Comparison of ENCODE assay signal across 21 cellular contexts in genomic region chr12:2563709-2564108, GRCh38.
"Had no signal": no experiment of that assay in that cellular context is flagged by ENCODE, and none has a peak within 500 bp of the region (broad histone marks: within the 10 kb centered on the region; RNA-seq: fewer than 3 reads in every experiment).

No MANE protein-coding gene starts in this region.

- FAIRE-seq: endothelial cell of umbilical vein, islet of Langerhans, keratinocyte had no signal

- H3K4me1 ChIP-seq: colonic mucosa, gastrocnemius medialis, lower lobe of right lung had no signal

- H3K9me3 ChIP-seq: colonic mucosa, esophagus muscularis mucosa, gastrocnemius medialis, heart right ventricle, left lung, lower lobe of right lung had no signal

- H3K4me3 ChIP-seq: colonic mucosa, dorsolateral prefrontal cortex, esophagus muscularis mucosa, gastrocnemius medialis, heart right ventricle, left lung, lower lobe of right lung had no signal

- H3K27me3 ChIP-seq: colonic mucosa, dorsolateral prefrontal cortex, esophagus muscularis mucosa, gastrocnemius medialis, heart right ventricle, left lung had no signal

- H3K27ac ChIP-seq: colonic mucosa, dorsolateral prefrontal cortex, esophagus muscularis mucosa, gastrocnemius medialis, heart right ventricle, left lung, lower lobe of right lung had no signal

- H3K36me3 ChIP-seq: colonic mucosa, gastrocnemius medialis, left lung, lower lobe of right lung had no signal

- ATAC-seq: gastrocnemius medialis, heart right ventricle, left cardiac atrium, left lung, left ventricle myocardium superior, lower lobe of right lung had no signal

- DNase-seq: colonic mucosa; cortex of kidney; dermis blood vessel endothelial cell; dorsolateral prefrontal cortex; effector CD4-positive, alpha-beta T cell; effector memory CD4-positive, alpha-beta T cell; gastrocnemius medialis; glutamatergic neuron; head of caudate nucleus; heart right ventricle; hippocampal formation; left cardiac atrium; left lung; left ventricle myocardium superior; lower lobe of right lung; mesenchymal stem cell; midbrain had no signal
